Comparison of ENCODE assay signal across 15 cellular contexts in the genomic region with DNA sequence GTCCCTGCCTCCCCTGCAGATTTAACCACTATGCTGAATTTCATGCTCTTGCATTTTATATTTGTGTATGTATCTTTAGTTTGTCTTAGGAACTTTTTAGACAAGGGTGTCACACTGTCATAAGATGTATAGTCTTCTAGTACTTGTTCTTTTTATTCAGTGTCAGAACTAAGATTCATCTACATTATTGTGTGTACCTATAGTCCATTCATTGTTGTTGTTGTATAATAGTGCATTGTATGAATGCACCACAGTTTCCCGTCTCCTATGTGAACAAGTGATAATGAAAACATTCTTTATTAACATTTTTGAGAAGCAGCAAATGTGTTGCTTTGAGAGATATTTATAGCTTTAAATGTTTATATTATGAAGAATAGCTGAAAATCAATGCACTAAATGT. TPM values are rescaled to one million over a fixed set of nuclear protein-coding genes. Genes with fewer than 3 reads are reported as not detected.
DNase-seq lines count a peak whose midpoint lies in the region; ATAC-seq lines count a peak whose summit lies in the region.
"Had no signal": no experiment of that assay in that cellular context is flagged by ENCODE, and none has a peak within 500 bp of the region (broad histone marks: within the 10 kb centered on the region; RNA-seq: fewer than 3 reads in every experiment).

No MANE protein-coding gene starts in this region.

- no peaks in the 10 kb centered on the region for H3K27me3 ChIP-seq in naive thymus-derived CD4-positive, alpha-beta T cell (ENCODE audit: control insufficient read depth in 2 of 2, insufficient read depth in 2 of 2, low read length in 2 of 2)

- peak overlapping the region; percentile 44 for H3K27ac Mint-ChIP-seq in activated CD8-positive, alpha-beta T cell treated with anti-CD3 and anti-CD28 coated beads, Interleukin-2, amount 10 ng/mL, durations not matched to agents 7 days and 5 days
- peak overlapping the region in 8 of 9 donors; percentile 59 to 97 (median 81) for H3K27ac Mint-ChIP-seq in naive thymus-derived CD4-positive, alpha-beta T cell
- H3K27ac Mint-ChIP-seq in effector memory CD8-positive, alpha-beta T cell: peak overlapping the region in 1 of 2 donors; percentile 50
- H3K27ac Mint-ChIP-seq: B cell had no signal

- H3K4me1 ChIP-seq in naive thymus-derived CD4-positive, alpha-beta T cell (ENCODE audit: control insufficient read depth in 2 of 2, insufficient read depth in 2 of 2, low read length in 2 of 2): peaks cover 31 to 43% of the 10 kb centered on the region in 2 donors

- no peak for DNase-seq in activated T-cell treated with anti-CD3 and anti-CD28 coated beads, Interleukin-2, amount 50 U/mL, for 4 hours
- DNase-seq in activated T-cell treated with anti-CD3 and anti-CD28 coated beads, Interleukin-2, amount 50 U/mL, for 48 hours: no peak
- DNase-seq in SK-MEL-5 (ENCODE audit: low read depth, low spot score): peak; percentile 64
- DNase-seq in activated CD8-positive, alpha-beta T cell treated with anti-CD3 and anti-CD28 coated beads, Interleukin-2, amount 10 ng/mL, durations not matched to agents 7 days and 5 days: no peak
- DNase-seq in naive thymus-derived CD4-positive, alpha-beta T cell: no peak
- DNase-seq in effector memory CD8-positive, alpha-beta T cell: no peak
- DNase-seq: DMS 273 treated with DMSO at 0.1 percent for 48 hours, NCI-H146, NCI-H2081 treated with DMSO at 0.1 percent for 48 hours, NCI-H2227 treated with DMSO at 0.1 percent for 48 hours, NCI-H524 treated with DMSO at 0.1 percent for 48 hours had no signal

- H3K4me3 Mint-ChIP-seq in activated T-cell treated with anti-CD3 and anti-CD28 coated beads, Interleukin-2, amount 50 U/mL, for 4 hours: peak overlapping the region; percentile 89
- peak overlapping the region; percentile 22 for H3K4me3 Mint-ChIP-seq in activated CD8-positive, alpha-beta T cell treated with anti-CD3 and anti-CD28 coated beads, Interleukin-2, amount 10 ng/mL, durations not matched to agents 7 days and 5 days
- H3K4me3 Mint-ChIP-seq in naive thymus-derived CD4-positive, alpha-beta T cell: peak overlapping the region in 7 of 10 donors; percentile 1 to 65 (median 61)
- H3K4me3 Mint-ChIP-seq in effector memory CD8-positive, alpha-beta T cell: no peak overlapping the region
- H3K4me3 Mint-ChIP-seq: B cell had no signal

- H3K9me3 Mint-ChIP-seq in activated T-cell treated with anti-CD3 and anti-CD28 coated beads, Interleukin-2, amount 50 U/mL, for 4 hours: peaks cover 4% of the 10 kb centered on the region
- peaks cover 1% of the 10 kb centered on the region for H3K9me3 Mint-ChIP-seq in activated CD8-positive, alpha-beta T cell treated with anti-CD3 and anti-CD28 coated beads, Interleukin-2, amount 10 ng/mL, durations not matched to agents 7 days and 5 days (ENCODE audit: insufficient read depth)
- peaks cover 0 to 4% (median 0%) of the 10 kb centered on the region in 11 donors for H3K9me3 Mint-ChIP-seq in naive thymus-derived CD4-positive, alpha-beta T cell
- no peaks in the 10 kb centered on the region for H3K9me3 Mint-ChIP-seq in effector memory CD8-positive, alpha-beta T cell

- ATAC-seq in activated T-cell treated with anti-CD3 and anti-CD28 coated beads, Interleukin-2, amount 50 U/mL, for 4 hours: no peak
- no peak for ATAC-seq in activated CD8-positive, alpha-beta T cell treated with anti-CD3 and anti-CD28 coated beads, Interleukin-2, amount 10 ng/mL, durations not matched to agents 7 days and 5 days
- no peak for ATAC-seq in naive thymus-derived CD4-positive, alpha-beta T cell
- ATAC-seq in effector memory CD8-positive, alpha-beta T cell (replicated peaks): no peak
- ATAC-seq in HG02938 (IDR thresholded peaks at IDR 0.05; ENCODE audit: unreplicated experiment): no peak
- ATAC-seq in GM19455 (IDR thresholded peaks at IDR 0.05; ENCODE audit: unreplicated experiment): no peak
- ATAC-seq: K562 had no signal

- H3K4me3 ChIP-seq in naive thymus-derived CD4-positive, alpha-beta T cell (ENCODE audit: low read length): no peak overlapping the region
- H3K4me3 ChIP-seq: K562 had no signal

- H3K27ac ChIP-seq in naive thymus-derived CD4-positive, alpha-beta T cell (ENCODE audit: low read depth, low read length): no peak overlapping the region

- CTCF ChIA-PET in activated CD8-positive, alpha-beta T cell treated with anti-CD3 and anti-CD28 coated beads, Interleukin-2, amount 10 ng/mL, durations not matched to agents 7 days and 5 days (lab: Charles Lee): interaction anchor here (2.7 to 7.9 kb wide), 2 partner anchors 10 to 177 kb away, joined by 8 to 70 read pairs; no protein-coding TSS in a partner anchor
- CTCF ChIA-PET in naive thymus-derived CD4-positive, alpha-beta T cell (lab: Charles Lee): interaction anchor here (0.6 to 3.3 kb wide), 5 partner anchors 8 to 177 kb away, joined by 3 to 15 read pairs (median 6); no protein-coding TSS in a partner anchor

- in situ Hi-C loops in SK-MEL-5 (cut with HindIII; ENCODE audit: low pct_unique_long_range_greater_than_20kb, low sequenced_read_pairs): no loop called here

- POLR2A ChIA-PET in activated CD8-positive, alpha-beta T cell treated with anti-CD3 and anti-CD28 coated beads, Interleukin-2, amount 10 ng/mL, durations not matched to agents 7 days and 5 days (lab: Charles Lee): interaction anchor here (0.9 kb wide), 1 partner anchor 44 kb away, joined by 3 read pairs; no protein-coding TSS in a partner anchor
- POLR2A ChIA-PET in naive thymus-derived CD4-positive, alpha-beta T cell (lab: Charles Lee): interaction anchor here (0.5 kb wide), 1 partner anchor 921 kb away, joined by 3 read pairs; no protein-coding TSS in a partner anchor

- H3K27me3 Mint-ChIP-seq in activated T-cell treated with anti-CD3 and anti-CD28 coated beads, Interleukin-2, amount 50 U/mL, for 4 hours (ENCODE audit: low read depth): no peaks in the 10 kb centered on the region
- no peaks in the 10 kb centered on the region for H3K27me3 Mint-ChIP-seq in activated CD8-positive, alpha-beta T cell treated with anti-CD3 and anti-CD28 coated beads, Interleukin-2, amount 10 ng/mL, durations not matched to agents 7 days and 5 days (ENCODE audit: low read depth)
- H3K27me3 Mint-ChIP-seq in naive thymus-derived CD4-positive, alpha-beta T cell: no peaks in the 10 kb centered on the region
- H3K27me3 Mint-ChIP-seq in effector memory CD8-positive, alpha-beta T cell: no peaks in the 10 kb centered on the region
- H3K27me3 Mint-ChIP-seq: B cell had no signal

- peaks cover 0 to 28% (median 12%) of the 10 kb centered on the region in 3 experiments for H3K36me3 ChIP-seq in naive thymus-derived CD4-positive, alpha-beta T cell (ENCODE audit: control insufficient read depth in 2 of 3, insufficient read depth in 3 of 3, low read length in 3 of 3)

- H3K36me3 Mint-ChIP-seq in activated T-cell treated with anti-CD3 and anti-CD28 coated beads, Interleukin-2, amount 50 U/mL, for 4 hours (ENCODE audit: insufficient read depth): peaks cover 61% of the 10 kb centered on the region
- peaks cover 74% of the 10 kb centered on the region for H3K36me3 Mint-ChIP-seq in activated CD8-positive, alpha-beta T cell treated with anti-CD3 and anti-CD28 coated beads, Interleukin-2, amount 10 ng/mL, durations not matched to agents 7 days and 5 days (ENCODE audit: low read depth)
- peaks cover 0 to 47% (median 24%) of the 10 kb centered on the region in 5 donors for H3K36me3 Mint-ChIP-seq in naive thymus-derived CD4-positive, alpha-beta T cell
- H3K36me3 Mint-ChIP-seq in effector memory CD8-positive, alpha-beta T cell (ENCODE audit: insufficient read depth): peaks cover 53% of the 10 kb centered on the region

- intact Hi-C loops in naive thymus-derived CD4-positive, alpha-beta T cell (cut with micrococcal nuclease): loop anchor here in 1 of 2 donors (5.0 to 10.0 kb wide), 3 partner anchors 921 to 1121 kb away; a partner anchor contains a TSS

- H3K4me1 Mint-ChIP-seq in activated T-cell treated with anti-CD3 and anti-CD28 coated beads, Interleukin-2, amount 50 U/mL, for 4 hours (ENCODE audit: low read depth): peaks cover 65% of the 10 kb centered on the region
- H3K4me1 Mint-ChIP-seq in activated CD8-positive, alpha-beta T cell treated with anti-CD3 and anti-CD28 coated beads, Interleukin-2, amount 10 ng/mL, durations not matched to agents 7 days and 5 days (ENCODE audit: low read depth): peaks cover 63% of the 10 kb centered on the region
- peaks cover 35 to 64% (median 59%) of the 10 kb centered on the region in 7 donors for H3K4me1 Mint-ChIP-seq in naive thymus-derived CD4-positive, alpha-beta T cell
- H3K4me1 Mint-ChIP-seq in effector memory CD8-positive, alpha-beta T cell (ENCODE audit: low read depth in 2 of 2): peaks cover 22 to 37% of the 10 kb centered on the region in 2 donors
- H3K4me1 Mint-ChIP-seq: B cell had no signal

- H3K9me3 ChIP-seq in naive thymus-derived CD4-positive, alpha-beta T cell (ENCODE audit: control insufficient read depth in 2 of 3, low read length in 3 of 3): no peaks in the 10 kb centered on the region

RNA-seq across cellular contexts. Expression of a gene that starts 45.9 kb away (rescaled TPM):
- 100 to 1,000 TPM; 345 to 411 (median 373) TPM for total RNA-seq in activated T-cell treated with anti-CD3 and anti-CD28 coated beads, Interleukin-2, amount 50 U/mL, for 4 hours
- 77.4 and 104 TPM in 2 replicates for total RNA-seq in SK-MEL-5 (2014; rRNA removed; shearing (Covaris generic))
- polyA plus RNA-seq in SK-MEL-5 (2015; cell fraction: cytosol; rRNA removed): 78.9 and 113 TPM in 2 replicates
- 48.1 and 62.9 TPM in 2 replicates for polyA plus RNA-seq in SK-MEL-5 (2015; cell fraction: nucleus; rRNA removed)
- 100 to 1,000 TPM; 261 to 271 TPM for total RNA-seq in activated CD8-positive, alpha-beta T cell treated with anti-CD3 and anti-CD28 coated beads, Interleukin-2, amount 10 ng/mL, durations not matched to agents 7 days and 5 days
- total RNA-seq in naive thymus-derived CD4-positive, alpha-beta T cell: 100 to 1,000 TPM in 1 of 5 experiments, 10 to 100 TPM in 4; 58.7 to 177 (median 88.9) TPM
- 10 to 100 TPM; 40.2 to 64.0 TPM for polyA plus RNA-seq in naive thymus-derived CD4-positive, alpha-beta T cell

Comparison
In these comparisons a context has a peak if more than half of its experiments do, and no peak if none do; other contexts are left out.
1. H3K4me3 Mint-ChIP-seq: peak in activated T-cell treated with anti-CD3 and anti-CD28 coated beads, Interleukin-2, amount 50 U/mL, for 4 hours (single experiment), activated CD8-positive, alpha-beta T cell treated with anti-CD3 and anti-CD28 coated beads, Interleukin-2, amount 10 ng/mL, durations not matched to agents 7 days and 5 days (single experiment) and naive thymus-derived CD4-positive, alpha-beta T cell (7 of 10); none in effector memory CD8-positive, alpha-beta T cell (0 of 2).